In the genomic region with DNA sequence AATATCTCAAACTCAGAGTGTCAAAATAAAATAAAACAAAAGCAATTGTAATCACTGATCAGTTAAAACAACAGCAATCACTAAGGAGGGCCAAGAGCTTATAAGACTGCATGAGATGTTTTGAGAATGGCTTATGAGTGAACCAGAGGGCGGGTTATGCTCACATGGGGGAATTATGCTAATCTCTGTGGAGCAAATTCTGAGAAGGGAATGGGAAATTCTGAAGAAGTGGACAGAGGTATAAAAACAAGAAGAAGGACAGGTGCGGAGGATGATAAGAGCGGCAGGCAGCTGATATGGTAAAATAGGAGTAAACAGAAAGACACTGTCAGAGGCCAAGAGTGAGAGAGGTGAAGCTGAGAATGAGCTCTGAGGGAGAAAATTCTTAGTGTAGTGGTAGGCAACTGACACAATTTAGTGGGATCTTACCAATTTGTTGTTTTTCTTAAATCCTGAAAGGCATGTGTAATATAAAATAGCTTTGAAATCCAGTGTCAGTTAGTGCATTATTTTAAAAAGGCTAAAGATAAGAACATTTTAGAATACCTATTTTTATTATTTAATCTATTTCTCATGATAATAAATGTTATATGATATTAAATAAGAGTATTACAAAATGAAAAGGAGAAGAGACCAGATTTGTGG, we compare ENCODE assay signal across 1 cellular context.
TF ChIP-seq lines count a peak whose summit lies in the region.

No MANE protein-coding gene starts in this region.

TF ChIP-seq in K562, 482 proteins besides CTCF, POLR2A, EP300 and RAD21 (continued from another document and continues in another):
- TF ChIP-seq, protein P1, sequence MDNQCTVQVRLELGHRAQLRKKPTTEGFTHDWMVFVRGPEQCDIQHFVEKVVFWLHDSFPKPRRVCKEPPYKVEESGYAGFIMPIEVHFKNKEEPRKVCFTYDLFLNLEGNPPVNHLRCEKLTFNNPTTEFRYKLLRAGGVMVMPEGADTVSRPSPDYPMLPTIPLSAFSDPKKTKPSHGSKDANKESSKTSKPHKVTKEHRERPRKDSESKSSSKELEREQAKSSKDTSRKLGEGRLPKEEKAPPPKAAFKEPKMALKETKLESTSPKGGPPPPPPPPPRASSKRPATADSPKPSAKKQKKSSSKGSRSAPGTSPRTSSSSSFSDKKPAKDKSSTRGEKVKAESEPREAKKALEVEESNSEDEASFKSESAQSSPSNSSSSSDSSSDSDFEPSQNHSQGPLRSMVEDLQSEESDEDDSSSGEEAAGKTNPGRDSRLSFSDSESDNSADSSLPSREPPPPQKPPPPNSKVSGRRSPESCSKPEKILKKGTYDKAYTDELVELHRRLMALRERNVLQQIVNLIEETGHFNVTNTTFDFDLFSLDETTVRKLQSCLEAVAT (IDR thresholded peaks at IDR 0.05) = peak; percentile 66 to 84; a peak in 3 of 4 replicates
- TF ChIP-seq, protein P2, sequence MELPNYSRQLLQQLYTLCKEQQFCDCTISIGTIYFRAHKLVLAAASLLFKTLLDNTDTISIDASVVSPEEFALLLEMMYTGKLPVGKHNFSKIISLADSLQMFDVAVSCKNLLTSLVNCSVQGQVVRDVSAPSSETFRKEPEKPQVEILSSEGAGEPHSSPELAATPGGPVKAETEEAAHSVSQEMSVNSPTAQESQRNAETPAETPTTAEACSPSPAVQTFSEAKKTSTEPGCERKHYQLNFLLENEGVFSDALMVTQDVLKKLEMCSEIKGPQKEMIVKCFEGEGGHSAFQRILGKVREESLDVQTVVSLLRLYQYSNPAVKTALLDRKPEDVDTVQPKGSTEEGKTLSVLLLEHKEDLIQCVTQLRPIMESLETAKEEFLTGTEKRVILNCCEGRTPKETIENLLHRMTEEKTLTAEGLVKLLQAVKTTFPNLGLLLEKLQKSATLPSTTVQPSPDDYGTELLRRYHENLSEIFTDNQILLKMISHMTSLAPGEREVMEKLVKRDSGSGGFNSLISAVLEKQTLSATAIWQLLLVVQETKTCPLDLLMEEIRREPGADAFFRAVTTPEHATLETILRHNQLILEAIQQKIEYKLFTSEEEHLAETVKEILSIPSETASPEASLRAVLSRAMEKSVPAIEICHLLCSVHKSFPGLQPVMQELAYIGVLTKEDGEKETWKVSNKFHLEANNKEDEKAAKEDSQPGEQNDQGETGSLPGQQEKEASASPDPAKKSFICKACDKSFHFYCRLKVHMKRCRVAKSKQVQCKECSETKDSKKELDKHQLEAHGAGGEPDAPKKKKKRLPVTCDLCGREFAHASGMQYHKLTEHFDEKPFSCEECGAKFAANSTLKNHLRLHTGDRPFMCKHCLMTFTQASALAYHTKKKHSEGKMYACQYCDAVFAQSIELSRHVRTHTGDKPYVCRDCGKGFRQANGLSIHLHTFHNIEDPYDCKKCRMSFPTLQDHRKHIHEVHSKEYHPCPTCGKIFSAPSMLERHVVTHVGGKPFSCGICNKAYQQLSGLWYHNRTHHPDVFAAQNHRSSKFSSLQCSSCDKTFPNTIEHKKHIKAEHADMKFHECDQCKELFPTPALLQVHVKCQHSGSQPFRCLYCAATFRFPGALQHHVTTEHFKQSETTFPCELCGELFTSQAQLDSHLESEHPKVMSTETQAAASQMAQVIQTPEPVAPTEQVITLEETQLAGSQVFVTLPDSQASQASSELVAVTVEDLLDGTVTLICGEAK (IDR thresholded peaks at IDR 0.05) = peak; percentile 13; the same call in 1 of the 2 replicates
- TF ChIP-seq, protein P2 (CRISPR knock-in tag; IDR thresholded peaks at IDR 0.05) = no peak
- no peak for TF ChIP-seq SFPQ (IDR thresholded peaks at IDR 0.05; ENCODE audit: low read depth, low read length)
- TF ChIP-seq, protein P3, sequence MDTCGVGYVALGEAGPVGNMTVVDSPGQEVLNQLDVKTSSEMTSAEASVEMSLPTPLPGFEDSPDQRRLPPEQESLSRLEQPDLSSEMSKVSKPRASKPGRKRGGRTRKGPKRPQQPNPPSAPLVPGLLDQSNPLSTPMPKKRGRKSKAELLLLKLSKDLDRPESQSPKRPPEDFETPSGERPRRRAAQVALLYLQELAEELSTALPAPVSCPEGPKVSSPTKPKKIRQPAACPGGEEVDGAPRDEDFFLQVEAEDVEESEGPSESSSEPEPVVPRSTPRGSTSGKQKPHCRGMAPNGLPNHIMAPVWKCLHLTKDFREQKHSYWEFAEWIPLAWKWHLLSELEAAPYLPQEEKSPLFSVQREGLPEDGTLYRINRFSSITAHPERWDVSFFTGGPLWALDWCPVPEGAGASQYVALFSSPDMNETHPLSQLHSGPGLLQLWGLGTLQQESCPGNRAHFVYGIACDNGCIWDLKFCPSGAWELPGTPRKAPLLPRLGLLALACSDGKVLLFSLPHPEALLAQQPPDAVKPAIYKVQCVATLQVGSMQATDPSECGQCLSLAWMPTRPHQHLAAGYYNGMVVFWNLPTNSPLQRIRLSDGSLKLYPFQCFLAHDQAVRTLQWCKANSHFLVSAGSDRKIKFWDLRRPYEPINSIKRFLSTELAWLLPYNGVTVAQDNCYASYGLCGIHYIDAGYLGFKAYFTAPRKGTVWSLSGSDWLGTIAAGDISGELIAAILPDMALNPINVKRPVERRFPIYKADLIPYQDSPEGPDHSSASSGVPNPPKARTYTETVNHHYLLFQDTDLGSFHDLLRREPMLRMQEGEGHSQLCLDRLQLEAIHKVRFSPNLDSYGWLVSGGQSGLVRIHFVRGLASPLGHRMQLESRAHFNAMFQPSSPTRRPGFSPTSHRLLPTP (IDR thresholded peaks at IDR 0.05; ENCODE audit: borderline replicate concordance, extremely low read depth, insufficient read length) = no peak
- TF ChIP-seq HDAC3 (IDR thresholded peaks at IDR 0.05; ENCODE audit: borderline replicate concordance, partially characterized antibody) = peak; percentile 94
- peak; percentile 62 to 96; a peak in 2 of 4 replicates for TF ChIP-seq TBL1XR1 (IDR thresholded peaks at IDR 0.05; ENCODE audit: low read length in 2 of 2)
- TF ChIP-seq ZNF707 (CRISPR knock-in tag; conservative IDR thresholded peaks at IDR 0.05) = no peak
- peak; percentile 98 for TF ChIP-seq CC2D1A (IDR thresholded peaks at IDR 0.05)
- TF ChIP-seq, protein P4, sequence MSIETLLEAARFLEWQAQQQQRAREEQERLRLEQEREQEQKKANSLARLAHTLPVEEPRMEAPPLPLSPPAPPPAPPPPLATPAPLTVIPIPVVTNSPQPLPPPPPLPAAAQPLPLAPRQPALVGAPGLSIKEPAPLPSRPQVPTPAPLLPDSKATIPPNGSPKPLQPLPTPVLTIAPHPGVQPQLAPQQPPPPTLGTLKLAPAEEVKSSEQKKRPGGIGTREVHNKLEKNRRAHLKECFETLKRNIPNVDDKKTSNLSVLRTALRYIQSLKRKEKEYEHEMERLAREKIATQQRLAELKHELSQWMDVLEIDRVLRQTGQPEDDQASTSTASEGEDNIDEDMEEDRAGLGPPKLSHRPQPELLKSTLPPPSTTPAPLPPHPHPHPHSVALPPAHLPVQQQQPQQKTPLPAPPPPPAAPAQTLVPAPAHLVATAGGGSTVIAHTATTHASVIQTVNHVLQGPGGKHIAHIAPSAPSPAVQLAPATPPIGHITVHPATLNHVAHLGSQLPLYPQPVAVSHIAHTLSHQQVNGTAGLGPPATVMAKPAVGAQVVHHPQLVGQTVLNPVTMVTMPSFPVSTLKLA (conservative IDR thresholded peaks at IDR 0.05) = peak; percentile 58 to 81
- TF ChIP-seq CXXC5 (CRISPR knock-in tag; IDR thresholded peaks at IDR 0.05) = peak; percentile 81
- TF ChIP-seq SMARCA5 (IDR thresholded peaks at IDR 0.05) = no peak
- peak; percentile 98 for TF ChIP-seq TAL1 (IDR thresholded peaks at IDR 0.05)
- TF ChIP-seq ZNF274 (IDR thresholded peaks at IDR 0.05; ENCODE audit: borderline replicate concordance, low read depth, low read length) = no peak
- TF ChIP-seq ZNF584 (CRISPR knock-in tag; IDR thresholded peaks at IDR 0.05; ENCODE audit: low read depth) = 0 out of 2 replicates have a peak, but pooled peaks have one; percentile 15
- TF ChIP-seq, protein P5, sequence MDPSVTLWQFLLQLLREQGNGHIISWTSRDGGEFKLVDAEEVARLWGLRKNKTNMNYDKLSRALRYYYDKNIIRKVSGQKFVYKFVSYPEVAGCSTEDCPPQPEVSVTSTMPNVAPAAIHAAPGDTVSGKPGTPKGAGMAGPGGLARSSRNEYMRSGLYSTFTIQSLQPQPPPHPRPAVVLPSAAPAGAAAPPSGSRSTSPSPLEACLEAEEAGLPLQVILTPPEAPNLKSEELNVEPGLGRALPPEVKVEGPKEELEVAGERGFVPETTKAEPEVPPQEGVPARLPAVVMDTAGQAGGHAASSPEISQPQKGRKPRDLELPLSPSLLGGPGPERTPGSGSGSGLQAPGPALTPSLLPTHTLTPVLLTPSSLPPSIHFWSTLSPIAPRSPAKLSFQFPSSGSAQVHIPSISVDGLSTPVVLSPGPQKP (CRISPR knock-in tag; IDR thresholded peaks at IDR 0.05) = no peak
- no peak for TF ChIP-seq FOXO4 (CRISPR knock-in tag; IDR thresholded peaks at IDR 0.05)
- TF ChIP-seq ZNF589 (CRISPR knock-in tag; IDR thresholded peaks at IDR 0.05; ENCODE audit: low read depth) = peak; percentile 88
- TF ChIP-seq, protein P6, sequence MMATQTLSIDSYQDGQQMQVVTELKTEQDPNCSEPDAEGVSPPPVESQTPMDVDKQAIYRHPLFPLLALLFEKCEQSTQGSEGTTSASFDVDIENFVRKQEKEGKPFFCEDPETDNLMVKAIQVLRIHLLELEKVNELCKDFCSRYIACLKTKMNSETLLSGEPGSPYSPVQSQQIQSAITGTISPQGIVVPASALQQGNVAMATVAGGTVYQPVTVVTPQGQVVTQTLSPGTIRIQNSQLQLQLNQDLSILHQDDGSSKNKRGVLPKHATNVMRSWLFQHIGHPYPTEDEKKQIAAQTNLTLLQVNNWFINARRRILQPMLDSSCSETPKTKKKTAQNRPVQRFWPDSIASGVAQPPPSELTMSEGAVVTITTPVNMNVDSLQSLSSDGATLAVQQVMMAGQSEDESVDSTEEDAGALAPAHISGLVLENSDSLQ (IDR thresholded peaks at IDR 0.05) = peak; percentile 84
- TF ChIP-seq HSF4 (CRISPR knock-in tag; IDR thresholded peaks at IDR 0.05; ENCODE audit: borderline replicate concordance) = no peak
- no peak for TF ChIP-seq DLX4 (CRISPR knock-in tag; IDR thresholded peaks at IDR 0.05)
- no peak for TF ChIP-seq SMAD2 (IDR thresholded peaks at IDR 0.05; ENCODE audit: low read depth, low read length)
- peak; percentile 40; the same call in 1 of the 2 replicates for TF ChIP-seq TFAP4 (CRISPR knock-in tag; IDR thresholded peaks at IDR 0.05; ENCODE audit: borderline replicate concordance)
- TF ChIP-seq SMARCB1 (IDR thresholded peaks at IDR 0.05; ENCODE audit: insufficient read length, low read depth) = peak; percentile 92
- no peak for TF ChIP-seq PHB (CRISPR knock-in tag; IDR thresholded peaks at IDR 0.05)
- no peak for TF ChIP-seq HNRNPLL (IDR thresholded peaks at IDR 0.05; ENCODE audit: low read depth, low read length, poor library complexity, severe bottlenecking)
- no peak for TF ChIP-seq ZFP30 (CRISPR knock-in tag; IDR thresholded peaks at IDR 0.05; ENCODE audit: borderline replicate concordance)
- TF ChIP-seq ZKSCAN3 (CRISPR knock-in tag; IDR thresholded peaks at IDR 0.05) = no peak
